Comparison of ENCODE assay signal across 1 cellular context in genomic region chr3:131630117-131630516, GRCh38.
TF ChIP-seq lines count a peak whose summit lies in the region.

No MANE protein-coding gene starts in this region.

TF ChIP-seq in SK-N-SH treated with all-trans-retinoic acid at 6 μM for 48 hours, 23 proteins besides CTCF, POLR2A, EP300 and RAD21 (continued from another document):
- no peak for TF ChIP-seq OSR1 (CRISPR knock-in tag; IDR thresholded peaks at IDR 0.05)
- TF ChIP-seq CREB5 (CRISPR knock-in tag; IDR thresholded peaks at IDR 0.05; ENCODE audit: low read depth), result no peak
TF ChIP-seq in SK-N-SH treated with all-trans-retinoic acid at 6 μM for 48 hours: peak in this region for 0.
